ENCODE assay signal across 27 cellular contexts in the genomic region with DNA sequence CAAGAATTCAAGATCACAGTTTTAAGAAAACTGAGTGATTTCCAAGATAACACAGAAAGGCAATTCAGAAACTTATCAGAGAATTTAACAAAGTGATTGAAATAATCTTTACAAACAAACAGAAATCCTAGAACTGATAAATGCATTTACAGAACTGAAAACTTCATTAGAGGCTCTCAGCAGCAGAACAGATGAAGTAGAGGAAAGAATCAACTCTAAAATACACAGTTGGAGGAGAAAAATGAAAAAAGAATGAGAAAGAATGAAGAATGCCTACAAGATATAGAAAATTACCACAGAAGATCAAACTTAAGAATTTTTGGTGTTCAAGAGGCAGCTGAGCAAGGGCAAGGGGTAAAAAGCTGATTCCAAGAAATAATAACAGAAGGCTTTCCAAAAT.
A peak's percentile ranks its signal among the peaks of the same experiment; 100 is the strongest.
DNase-seq lines count a peak whose midpoint lies in the region; ATAC-seq, FAIRE-seq and TF ChIP-seq lines count a peak whose summit lies in the region.
"Had no signal": no experiment of that assay in that cellular context is flagged by ENCODE, and none has a peak within 500 bp of the region (broad histone marks: within the 10 kb centered on the region; RNA-seq: fewer than 3 reads in every experiment).

No MANE protein-coding gene starts in this region.

- H3K36me3 ChIP-seq in HepG2 (replicated peaks in 1 of 2; ENCODE audit: control insufficient read depth in 1 of 2, insufficient read depth in 2 of 2, low read length in 2 of 2) (no peaks in the 10 kb centered on the region), right lobe of liver (no peaks in the 10 kb centered on the region), SJSA1 (no peaks in the 10 kb centered on the region), endodermal cell (ENCODE audit: control insufficient read depth, insufficient read depth, low read length) (no peaks in the 10 kb centered on the region), tibial nerve (no peaks in the 10 kb centered on the region)
- H3K36me3 ChIP-seq: BE2C, BLaER1 had no signal

- H3K9me3 ChIP-seq in HepG2 (ENCODE audit: low read length) = peaks cover 9% of the 10 kb centered on the region
- no peaks in the 10 kb centered on the region for H3K9me3 ChIP-seq in right lobe of liver
- no peaks in the 10 kb centered on the region; the same call in 1 of the 2 replicates for H3K9me3 ChIP-seq in SJSA1 (replicated peaks)
- H3K9me3 ChIP-seq in endodermal cell (ENCODE audit: control insufficient read depth, low read length) = peaks cover 22% of the 10 kb centered on the region
- peaks cover 0 to 23% (median 10%) of the 10 kb centered on the region in 4 donors for H3K9me3 ChIP-seq in tibial nerve
- H3K9me3 ChIP-seq: BE2C had no signal

- no peak overlapping the region for H3K4me3 Mint-ChIP-seq in endodermal cell
- H3K4me3 Mint-ChIP-seq: CD14-positive monocyte; CD4-positive, alpha-beta memory T cell; CD4-positive, CD25-positive, alpha-beta regulatory T cell; CD8-positive, alpha-beta memory T cell had no signal

- H3K9me3 Mint-ChIP-seq in endodermal cell = peaks cover 17% of the 10 kb centered on the region

- H2AFZ ChIP-seq in HepG2 (ENCODE audit: low read length) = no peak overlapping the region

- H3K4me3 ChIP-seq in HepG2 (replicated peaks in 1 of 3; ENCODE audit: insufficient read depth in 1 of 3, low read depth in 2 of 3, low read length in 3 of 3) (no peak overlapping the region), right lobe of liver (no peak overlapping the region), SJSA1 (no peak overlapping the region), endodermal cell (ENCODE audit: low read length) (peak overlapping the region; percentile 16), tibial nerve (no peak overlapping the region)
- H3K4me3 ChIP-seq: BLaER1, GM12878 had no signal

- FAIRE-seq in HepG2 (lab: Jason Lieb, UNC) = no peak
- FAIRE-seq: A204.1, GM12878, GM12892, GM18507 had no signal

- no TSS peak for BruUV-seq in HepG2 (replicated peaks; lab: Mats Ljungman, UMichigan)

- CTCF ChIA-PET in HepG2 (lab: Yijun Ruan, JAX; ENCODE audit: low intra/inter-chr PET ratio, low total read pairs) = no interaction called here

- peaks cover 5% of the 10 kb centered on the region for H3K4me1 Mint-ChIP-seq in endodermal cell
- H3K4me1 Mint-ChIP-seq: CD14-positive monocyte; CD4-positive, alpha-beta memory T cell; CD4-positive, CD25-positive, alpha-beta regulatory T cell; CD8-positive, alpha-beta memory T cell had no signal

- H4K20me1 ChIP-seq in HepG2 (ENCODE audit: insufficient read depth, low read length) = no peaks in the 10 kb centered on the region
- H4K20me1 ChIP-seq: BLaER1 had no signal

- in situ Hi-C loops in HepG2 (cut with HindIII; ENCODE audit: extremely low pct_ligation_motif_present, low pct_unique_long_range_greater_than_20kb) = no loop called here

- TF ChIP-seq POLR2A in HepG2 (IDR thresholded peaks at IDR 0.05; ENCODE audit: insufficient read depth in 1 of 2, low read depth in 2 of 2, low read length in 2 of 2) (no peak), right lobe of liver (IDR thresholded peaks at IDR 0.05) (no peak), tibial nerve (IDR thresholded peaks at IDR 0.05) (no peak)

- TF ChIP-seq CTCF in HepG2 (CRISPR knock-in tag; IDR thresholded peaks at IDR 0.05) (no peak), right lobe of liver (IDR thresholded peaks at IDR 0.05) (no peak), endodermal cell (conservative IDR thresholded peaks at IDR 0.05) (no peak), tibial nerve (IDR thresholded peaks at IDR 0.05) (no peak)

- TF ChIP-seq EP300 in HepG2 (IDR thresholded peaks at IDR 0.05; ENCODE audit: low read depth in 2 of 2, low read length in 2 of 2) (no peak), HepG2 (CRISPR knock-in tag; IDR thresholded peaks at IDR 0.05; ENCODE audit: borderline replicate concordance) (no peak), tibial nerve (IDR thresholded peaks at IDR 0.05) (no peak)

- POLR2A ChIA-PET in HepG2 (lab: Yijun Ruan, JAX) = no interaction called here

- ATAC-seq in HepG2 = no peak
- ATAC-seq in right lobe of liver = no peak
- no peak for ATAC-seq in HG02759 (IDR thresholded peaks at IDR 0.05; ENCODE audit: unreplicated experiment)
- ATAC-seq: GM12878 had no signal

- H3K27ac Mint-ChIP-seq in endodermal cell = no peak overlapping the region
- H3K27ac Mint-ChIP-seq: CD14-positive monocyte; CD4-positive, CD25-positive, alpha-beta regulatory T cell; CD8-positive, alpha-beta memory T cell had no signal

- H3K27me3 ChIP-seq in HepG2 (ENCODE audit: control insufficient read depth in 1 of 2, insufficient read depth in 2 of 2, low read length in 2 of 2) (peaks cover 0 to 5% of the 10 kb centered on the region in 2 experiments; a peak in 3 of 5 replicates), right lobe of liver (no peaks in the 10 kb centered on the region), SJSA1 (replicated peaks) (no peaks in the 10 kb centered on the region; the same call in 1 of the 2 replicates), endodermal cell (ENCODE audit: control insufficient read depth, insufficient read depth, low read length, poor library complexity, severe bottlenecking) (no peaks in the 10 kb centered on the region), tibial nerve (peaks cover 0 to 8% of the 10 kb centered on the region in 2 donors)
- H3K27me3 ChIP-seq: BLaER1 had no signal

- no peaks in the 10 kb centered on the region for H3K79me2 ChIP-seq in HepG2 (ENCODE audit: insufficient read depth, low read length)

- H3K36me3 Mint-ChIP-seq in endodermal cell (ENCODE audit: low read depth) = no peaks in the 10 kb centered on the region
- H3K36me3 Mint-ChIP-seq: CD14-positive monocyte; CD4-positive, CD25-positive, alpha-beta regulatory T cell had no signal

- H3K27me3 Mint-ChIP-seq in endodermal cell (ENCODE audit: insufficient read depth) = peaks cover 5% of the 10 kb centered on the region

- H3K27ac ChIP-seq in HepG2 (ENCODE audit: extremely low read length, insufficient read depth, low read length) (no peak overlapping the region), right lobe of liver (no peak overlapping the region), SJSA1 (peak overlapping the region; percentile 82), endodermal cell (ENCODE audit: low read depth, low read length) (no peak overlapping the region), tibial nerve (no peak overlapping the region)
- H3K27ac ChIP-seq: BLaER1 had no signal

- H3K4me1 ChIP-seq in HepG2 (ENCODE audit: insufficient read depth, low read length) (no peaks in the 10 kb centered on the region), right lobe of liver (no peaks in the 10 kb centered on the region), SJSA1 (replicated peaks) (peaks cover 44% of the 10 kb centered on the region), endodermal cell (ENCODE audit: control insufficient read depth, insufficient read depth, low read length) (no peaks in the 10 kb centered on the region), tibial nerve (no peaks in the 10 kb centered on the region)
- H3K4me1 ChIP-seq: BE2C, BLaER1 had no signal

- H3K9ac ChIP-seq in HepG2 (ENCODE audit: insufficient read depth, low read depth, low read length) (no peak overlapping the region), endodermal cell (ENCODE audit: extremely low read depth, low read length, poor library complexity, severe bottlenecking) (no peak overlapping the region)
- H3K9ac ChIP-seq: BLaER1 had no signal

- no peak overlapping the region for H3K4me2 ChIP-seq in HepG2 (ENCODE audit: low read depth, low read length)
- H3K4me2 ChIP-seq: BLaER1 had no signal

- no peak for TF ChIP-seq RAD21 in HepG2 (CRISPR knock-in tag; IDR thresholded peaks at IDR 0.05)

- DNase-seq in HepG2 (ENCODE audit: low spot score) (no peak), right lobe of liver (no peak), SJSA1 (ENCODE audit: low read depth in 1 of 2, low spot score in 2 of 2) (no peak), endodermal cell (no peak), tibial nerve (ENCODE audit: low spot score in 2 of 2) (no peak)
- DNase-seq: 8988T; ACHN; BE2C; C1 segment of cervical spinal cord; CD4-positive, alpha-beta memory T cell; CD4-positive, CD25-positive, alpha-beta regulatory T cell; CD8-positive, alpha-beta memory T cell; COR-L47; DMS 273 treated with DMSO at 0.1 percent for 48 hours; DMS153; DMS53; DMS79; DND-41; EL; GDM1 had no signal

- intact Hi-C loops in HepG2 (cut with micrococcal nuclease; ENCODE audit: unreplicated experiment) (no loop called here), right lobe of liver (cut with DNase I) (no loop called here)

TF ChIP-seq in HepG2, 621 proteins besides CTCF, POLR2A, EP300 and RAD21:
- TF ChIP-seq TBX2 (CRISPR knock-in tag; IDR thresholded peaks at IDR 0.05; ENCODE audit: borderline replicate concordance) = no peak
- no peak for TF ChIP-seq ZNF724P (CRISPR knock-in tag; IDR thresholded peaks at IDR 0.05; ENCODE audit: borderline replicate concordance)
- 0 out of 2 replicates have a peak, but pooled peaks have one; percentile 60 for TF ChIP-seq ZNF160 (CRISPR knock-in tag; IDR thresholded peaks at IDR 0.05)
TF ChIP-seq in HepG2: peak in this region for 1.
